Comparison of ENCODE assay signal across 11 cellular contexts in the genomic region with DNA sequence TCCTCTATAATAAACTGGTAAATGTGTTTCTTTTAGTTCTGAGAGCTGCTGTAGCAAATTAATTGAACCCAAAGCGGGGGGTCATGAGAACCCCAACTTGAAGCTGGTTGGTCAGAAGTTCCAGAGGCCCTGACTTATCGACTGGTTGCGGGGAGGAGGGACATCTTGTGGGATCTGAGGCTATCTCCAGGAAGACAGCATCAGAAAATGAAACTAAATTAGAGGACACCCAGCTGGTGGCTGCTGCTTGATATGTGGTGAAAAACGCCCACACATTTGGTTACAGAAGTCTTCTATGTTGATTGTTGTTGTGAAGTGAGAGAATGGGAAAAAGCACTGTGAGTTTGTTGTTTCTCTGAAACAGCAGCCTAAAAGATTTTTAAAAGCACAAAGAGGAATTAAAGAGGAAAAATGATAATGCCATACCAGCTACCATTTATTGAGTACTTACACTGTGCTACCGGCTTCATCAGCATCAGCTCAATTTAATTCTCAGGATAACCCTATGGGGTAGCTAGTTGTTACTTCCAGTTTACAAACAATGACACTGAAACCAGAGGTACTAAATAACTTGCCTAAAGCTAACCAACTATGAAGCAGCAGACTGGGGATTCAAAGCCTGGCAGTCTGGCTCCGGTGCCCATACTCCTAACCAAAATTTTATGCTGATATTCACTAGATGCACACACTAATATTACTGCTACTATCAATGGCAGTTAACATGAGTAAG. TPM values are rescaled to one million over a fixed set of nuclear protein-coding genes. Genes with fewer than 3 reads are reported as not detected.
A peak's percentile ranks its signal among the peaks of the same experiment; 100 is the strongest.
DNase-seq lines count a peak whose midpoint lies in the region; ATAC-seq and TF ChIP-seq lines count a peak whose summit lies in the region.
"Had no signal": no experiment of that assay in that cellular context is flagged by ENCODE, and none has a peak within 500 bp of the region (broad histone marks: within the 10 kb centered on the region; RNA-seq: fewer than 3 reads in every experiment).

No MANE protein-coding gene starts in this region.

- TF ChIP-seq CTCF in WTC11 (IDR thresholded peaks at IDR 0.05) = no peak

- peak in 1 of 3 donors; percentile 66 for DNase-seq in CD4-positive, CD25-positive, alpha-beta regulatory T cell
- DNase-seq in activated naive CD8-positive, alpha-beta T cell treated with anti-CD3 and anti-CD28 coated beads, Interleukin-2, amount 50 U/mL, for 24 hours = no peak
- DNase-seq in RKO (ENCODE audit: low spot score) (no peak), WTC11 (ENCODE audit: low spot score) (no peak), kidney glomerular epithelial cell (lab: John Stamatoyannopoulos, UW) (no peak), NCI-H1930 (lab: John Stamatoyannopoulos, UW) (no peak)

- peaks cover 13 to 64% (median 51%) of the 10 kb centered on the region in 4 donors for H3K4me1 Mint-ChIP-seq in CD4-positive, CD25-positive, alpha-beta regulatory T cell
- H3K4me1 Mint-ChIP-seq in activated naive CD8-positive, alpha-beta T cell treated with anti-CD3 and anti-CD28 coated beads, Interleukin-2, amount 50 U/mL, for 24 hours = peaks cover 39% of the 10 kb centered on the region
- H3K4me1 Mint-ChIP-seq in WTC11 = peaks cover 11% of the 10 kb centered on the region

- peak overlapping the region; percentile 27 to 85 (median 52) for H3K27ac Mint-ChIP-seq in CD4-positive, CD25-positive, alpha-beta regulatory T cell
- H3K27ac Mint-ChIP-seq in activated naive CD8-positive, alpha-beta T cell treated with anti-CD3 and anti-CD28 coated beads, Interleukin-2, amount 50 U/mL, for 24 hours = peak overlapping the region; percentile 57
- no peak overlapping the region for H3K27ac Mint-ChIP-seq in WTC11

- peak overlapping the region in 2 of 4 donors; percentile 16 to 44 for H3K4me3 Mint-ChIP-seq in CD4-positive, CD25-positive, alpha-beta regulatory T cell
- H3K4me3 Mint-ChIP-seq in activated naive CD8-positive, alpha-beta T cell treated with anti-CD3 and anti-CD28 coated beads, Interleukin-2, amount 50 U/mL, for 24 hours = no peak overlapping the region
- H3K4me3 Mint-ChIP-seq in WTC11 = no peak overlapping the region
- H3K4me3 Mint-ChIP-seq: brain had no signal

- H3K27me3 ChIP-seq in CD4-positive, CD25-positive, alpha-beta regulatory T cell (ENCODE audit: control insufficient read depth, insufficient read depth, low read length) = no peaks in the 10 kb centered on the region
- H3K27me3 ChIP-seq: SJSA1 had no signal

- H3K9me3 ChIP-seq in CD4-positive, CD25-positive, alpha-beta regulatory T cell (ENCODE audit: control insufficient read depth in 2 of 2, low read length in 2 of 2) = no peaks in the 10 kb centered on the region
- H3K9me3 ChIP-seq: SJSA1 had no signal

- ATAC-seq in CD4-positive, CD25-positive, alpha-beta regulatory T cell (ENCODE audit: low read depth in 2 of 2) = no peak
- ATAC-seq in GM19324 (IDR thresholded peaks at IDR 0.05; ENCODE audit: low FRiP score, unreplicated experiment) = peak; percentile 51
- peak; percentile 62 for ATAC-seq in HG03103 (IDR thresholded peaks at IDR 0.05; ENCODE audit: low read depth, unreplicated experiment)
- peak; percentile 81 for ATAC-seq in activated naive CD8-positive, alpha-beta T cell treated with anti-CD3 and anti-CD28 coated beads, Interleukin-2, amount 50 U/mL, for 24 hours
- ATAC-seq in WTC11 = no peak

- H3K4me1 ChIP-seq in CD4-positive, CD25-positive, alpha-beta regulatory T cell (ENCODE audit: control insufficient read depth, insufficient read depth, low read length, poor library complexity, severe bottlenecking) = peaks cover 27% of the 10 kb centered on the region
- H3K4me1 ChIP-seq: SJSA1 had no signal

- H3K36me3 Mint-ChIP-seq in CD4-positive, CD25-positive, alpha-beta regulatory T cell = peaks cover 76% of the 10 kb centered on the region
- peaks cover 82% of the 10 kb centered on the region for H3K36me3 Mint-ChIP-seq in activated naive CD8-positive, alpha-beta T cell treated with anti-CD3 and anti-CD28 coated beads, Interleukin-2, amount 50 U/mL, for 24 hours (ENCODE audit: low read depth)
- peaks cover 90% of the 10 kb centered on the region for H3K36me3 Mint-ChIP-seq in WTC11

- H3K9me3 Mint-ChIP-seq in CD4-positive, CD25-positive, alpha-beta regulatory T cell = no peaks in the 10 kb centered on the region
- no peaks in the 10 kb centered on the region for H3K9me3 Mint-ChIP-seq in activated naive CD8-positive, alpha-beta T cell treated with anti-CD3 and anti-CD28 coated beads, Interleukin-2, amount 50 U/mL, for 24 hours
- no peaks in the 10 kb centered on the region for H3K9me3 Mint-ChIP-seq in WTC11
- H3K9me3 Mint-ChIP-seq: brain had no signal

- H3K36me3 ChIP-seq in CD4-positive, CD25-positive, alpha-beta regulatory T cell (ENCODE audit: control insufficient read depth, insufficient read depth, low read length) = peaks cover 97% of the 10 kb centered on the region

- CTCF ChIA-PET in WTC11 (lab: Charles Lee) = interaction anchor here (1.1 kb wide), 1 partner anchor 80 kb away, joined by 3 read pairs; no protein-coding TSS in a partner anchor

- peak overlapping the region; percentile 14 for H3K27ac ChIP-seq in CD4-positive, CD25-positive, alpha-beta regulatory T cell (ENCODE audit: insufficient read depth, low read length, poor library complexity, severe bottlenecking)
- H3K27ac ChIP-seq: SJSA1 had no signal

- H3K27me3 Mint-ChIP-seq in CD4-positive, CD25-positive, alpha-beta regulatory T cell = no peaks in the 10 kb centered on the region
- H3K27me3 Mint-ChIP-seq in activated naive CD8-positive, alpha-beta T cell treated with anti-CD3 and anti-CD28 coated beads, Interleukin-2, amount 50 U/mL, for 24 hours = no peaks in the 10 kb centered on the region
- H3K27me3 Mint-ChIP-seq in WTC11 (ENCODE audit: low read depth) = no peaks in the 10 kb centered on the region

- POLR2A ChIA-PET in WTC11 (lab: Charles Lee) = no interaction called here

- peak overlapping the region; percentile 42 for H3K4me3 ChIP-seq in CD4-positive, CD25-positive, alpha-beta regulatory T cell (ENCODE audit: low read depth, low read length)
- H3K4me3 ChIP-seq: SJSA1 had no signal

TF ChIP-seq in WTC11, 78 proteins besides CTCF, POLR2A, EP300 and RAD21:
- TF ChIP-seq IRF2 (CRISPR knock-in tag; IDR thresholded peaks at IDR 0.05; ENCODE audit: borderline replicate concordance, low read depth) = no peak
- TF ChIP-seq MXD4 (CRISPR knock-in tag; IDR thresholded peaks at IDR 0.05; ENCODE audit: borderline replicate concordance) = no peak

RNA-seq across cellular contexts. Expression of gene DDX24, which starts 24.3 kb away (rescaled TPM):
- 518 TPM for total RNA-seq in CD4-positive, CD25-positive, alpha-beta regulatory T cell
- polyA plus RNA-seq in CD4-positive, CD25-positive, alpha-beta regulatory T cell = 100 to 1,000 TPM; 221 to 279 (median 244) TPM
- 137 to 174 TPM (median 140 TPM) in 3 replicates for total RNA-seq in WTC11 (2021)

RNA-seq across cellular contexts. Expression of gene IFI27L1, which starts 24.4 kb away (rescaled TPM):
- 12.0 TPM for total RNA-seq in CD4-positive, CD25-positive, alpha-beta regulatory T cell
- polyA plus RNA-seq in CD4-positive, CD25-positive, alpha-beta regulatory T cell = 10 to 100 TPM in 2 of 4 donors, 1 to 10 TPM in 2; 5.8 to 11.2 (median 9.9) TPM
- 27.6 to 34.1 TPM (median 32.3 TPM) in 3 replicates for total RNA-seq in WTC11 (2021)

RNA-seq across cellular contexts. Expression of gene OTUB2, which starts 30.6 kb away (rescaled TPM):
- 0.25 TPM for total RNA-seq in CD4-positive, CD25-positive, alpha-beta regulatory T cell
- under 1 TPM in 3 of 4 donors, not detected in 1; 0.33 to 0.46 (median 0.41) TPM for polyA plus RNA-seq in CD4-positive, CD25-positive, alpha-beta regulatory T cell
- total RNA-seq in WTC11 (2021) = 3.5 to 4.5 TPM (median 3.9 TPM) in 3 replicates

RNA-seq across cellular contexts. Expression of gene IFI27, which starts 53.8 kb away (rescaled TPM):
- 2.9 TPM for total RNA-seq in CD4-positive, CD25-positive, alpha-beta regulatory T cell
- polyA plus RNA-seq in CD4-positive, CD25-positive, alpha-beta regulatory T cell = 10 to 100 TPM in 1 of 4 donors, 1 to 10 TPM in 2, under 1 TPM in 1; 0.71 to 13.1 (median 1.9) TPM
- total RNA-seq in WTC11 (2021) = 1.8 to 3.2 TPM (median 2.4 TPM) in 3 replicates

RNA-seq across cellular contexts. Expression of gene CCDC197, which starts 59.6 kb away (rescaled TPM):
- not detected for total RNA-seq in CD4-positive, CD25-positive, alpha-beta regulatory T cell
- not detected for polyA plus RNA-seq in CD4-positive, CD25-positive, alpha-beta regulatory T cell
- not detected in 3 replicates for total RNA-seq in WTC11 (2021)
- total RNA-seq: kidney epithelial cell, SJSA1 had no signal

Comparison
In these comparisons a context has a peak if more than half of its experiments do, and no peak if none do; other contexts are left out.
1. ATAC-seq: peak in GM19324 (single experiment), HG03103 (single experiment) and activated naive CD8-positive, alpha-beta T cell treated with anti-CD3 and anti-CD28 coated beads, Interleukin-2, amount 50 U/mL, for 24 hours (single experiment); none in CD4-positive, CD25-positive, alpha-beta regulatory T cell (0 of 2) and WTC11 (single experiment).